1 cellular context compared by ENCODE assay signal in genomic region chr12:94207467-94208432, GRCh38.
TF ChIP-seq lines count a peak whose summit lies in the region.

No MANE protein-coding gene starts in this region.

TF ChIP-seq in GM12878, 131 proteins besides CTCF, POLR2A, EP300 and RAD21 (continued from another document and continues in another):
- TF ChIP-seq, protein P1, sequence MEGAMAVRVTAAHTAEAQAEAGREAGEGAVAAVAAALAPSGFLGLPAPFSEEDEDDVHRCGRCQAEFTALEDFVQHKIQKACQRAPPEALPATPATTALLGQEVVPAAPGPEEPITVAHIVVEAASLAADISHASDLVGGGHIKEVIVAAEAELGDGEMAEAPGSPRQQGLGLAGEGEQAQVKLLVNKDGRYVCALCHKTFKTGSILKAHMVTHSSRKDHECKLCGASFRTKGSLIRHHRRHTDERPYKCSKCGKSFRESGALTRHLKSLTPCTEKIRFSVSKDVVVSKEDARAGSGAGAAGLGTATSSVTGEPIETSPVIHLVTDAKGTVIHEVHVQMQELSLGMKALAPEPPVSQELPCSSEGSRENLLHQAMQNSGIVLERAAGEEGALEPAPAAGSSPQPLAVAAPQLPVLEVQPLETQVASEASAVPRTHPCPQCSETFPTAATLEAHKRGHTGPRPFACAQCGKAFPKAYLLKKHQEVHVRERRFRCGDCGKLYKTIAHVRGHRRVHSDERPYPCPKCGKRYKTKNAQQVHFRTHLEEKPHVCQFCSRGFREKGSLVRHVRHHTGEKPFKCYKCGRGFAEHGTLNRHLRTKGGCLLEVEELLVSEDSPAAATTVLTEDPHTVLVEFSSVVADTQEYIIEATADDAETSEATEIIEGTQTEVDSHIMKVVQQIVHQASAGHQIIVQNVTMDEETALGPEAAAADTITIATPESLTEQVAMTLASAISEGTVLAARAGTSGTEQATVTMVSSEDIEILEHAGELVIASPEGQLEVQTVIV (IDR thresholded peaks at IDR 0.05; ENCODE audit: borderline replicate concordance, partially characterized antibody), result no peak
- TF ChIP-seq CEBPZ (IDR thresholded peaks at IDR 0.05; ENCODE audit: low read depth, low read length) (no peak), MYB (IDR thresholded peaks at IDR 0.05; ENCODE audit: borderline replicate concordance, low read depth, low read length) (no peak), POLR2AphosphoS5 (IDR thresholded peaks at IDR 0.05; ENCODE audit: low read length) (peak; percentile 81; the same call in 1 of the 2 replicates), YY1 (IDR thresholded peaks at IDR 0.05; ENCODE audit: low read depth, low read length) (0 out of 2 replicates have a peak, but pooled peaks have one; percentile 38), ZNF24 (IDR thresholded peaks at IDR 0.05) (no peak), BCL11A (IDR thresholded peaks at IDR 0.05; ENCODE audit: low read depth, low read length) (peak; percentile 60), IKZF1 (conservative IDR thresholded peaks at IDR 0.05) (peak; percentile 81), MTA2 (IDR thresholded peaks at IDR 0.05; ENCODE audit: low read depth) (peak; percentile 78), MEF2A (IDR thresholded peaks at IDR 0.05; ENCODE audit: insufficient read depth, low read depth, low read length) (peak; percentile 99), USF1 (IDR thresholded peaks at IDR 0.05; ENCODE audit: borderline replicate concordance, extremely low read length, insufficient read depth, low read depth, low read length) (no peak), NBN (IDR thresholded peaks at IDR 0.05) (peak; percentile 91), BMI1 (IDR thresholded peaks at IDR 0.05; ENCODE audit: borderline replicate concordance) (no peak), PAX8 (IDR thresholded peaks at IDR 0.05) (no peak; the same call in 1 of the 2 replicates), NFYA (IDR thresholded peaks at IDR 0.05; ENCODE audit: borderline replicate concordance, low read depth, low read length) (no peak), ZBTB40 (IDR thresholded peaks at IDR 0.05; ENCODE audit: borderline replicate concordance) (peak; percentile 31; the same call in 1 of the 2 replicates), CEBPB (IDR thresholded peaks at IDR 0.05; ENCODE audit: borderline replicate concordance in 1 of 2, low read depth in 2 of 2, low read length in 2 of 2) (peak in 1 of 2 experiments; percentile 61; a peak in 2 of 4 replicates), TCF7 (IDR thresholded peaks at IDR 0.05; ENCODE audit: borderline replicate concordance) (peak; percentile 63; the same call in 1 of the 2 replicates), SMARCA5 (IDR thresholded peaks at IDR 0.05) (peak; percentile 39; the same call in 1 of the 2 replicates), SKIL (IDR thresholded peaks at IDR 0.05; ENCODE audit: low read depth, poor library complexity, severe bottlenecking) (peak; percentile 78), WRNIP1 (IDR thresholded peaks at IDR 0.05; ENCODE audit: borderline replicate concordance, low read depth, low read length) (no peak), ZBED1 (IDR thresholded peaks at IDR 0.05; ENCODE audit: borderline replicate concordance) (no peak; the same call in none of the 2 replicates), CREB1 (IDR thresholded peaks at IDR 0.05; ENCODE audit: low read depth) (peak; percentile 88), RELB (IDR thresholded peaks at IDR 0.05; ENCODE audit: low read depth) (peak; percentile 88), MEF2B (IDR thresholded peaks at IDR 0.05; ENCODE audit: partially characterized antibody, poor library complexity, severe bottlenecking) (peak; percentile 96), CHD1 (IDR thresholded peaks at IDR 0.05; ENCODE audit: low read depth, low read length) (no peak)
- TF ChIP-seq, protein P2, sequence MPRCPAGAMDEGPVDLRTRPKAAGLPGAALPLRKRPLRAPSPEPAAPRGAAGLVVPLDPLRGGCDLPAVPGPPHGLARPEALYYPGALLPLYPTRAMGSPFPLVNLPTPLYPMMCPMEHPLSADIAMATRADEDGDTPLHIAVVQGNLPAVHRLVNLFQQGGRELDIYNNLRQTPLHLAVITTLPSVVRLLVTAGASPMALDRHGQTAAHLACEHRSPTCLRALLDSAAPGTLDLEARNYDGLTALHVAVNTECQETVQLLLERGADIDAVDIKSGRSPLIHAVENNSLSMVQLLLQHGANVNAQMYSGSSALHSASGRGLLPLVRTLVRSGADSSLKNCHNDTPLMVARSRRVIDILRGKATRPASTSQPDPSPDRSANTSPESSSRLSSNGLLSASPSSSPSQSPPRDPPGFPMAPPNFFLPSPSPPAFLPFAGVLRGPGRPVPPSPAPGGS (IDR thresholded peaks at IDR 0.05; ENCODE audit: borderline replicate concordance, insufficient read depth, low read depth, low read length, poor library complexity, severe bottlenecking), result peak; percentile 14
- TF ChIP-seq, protein P3, sequence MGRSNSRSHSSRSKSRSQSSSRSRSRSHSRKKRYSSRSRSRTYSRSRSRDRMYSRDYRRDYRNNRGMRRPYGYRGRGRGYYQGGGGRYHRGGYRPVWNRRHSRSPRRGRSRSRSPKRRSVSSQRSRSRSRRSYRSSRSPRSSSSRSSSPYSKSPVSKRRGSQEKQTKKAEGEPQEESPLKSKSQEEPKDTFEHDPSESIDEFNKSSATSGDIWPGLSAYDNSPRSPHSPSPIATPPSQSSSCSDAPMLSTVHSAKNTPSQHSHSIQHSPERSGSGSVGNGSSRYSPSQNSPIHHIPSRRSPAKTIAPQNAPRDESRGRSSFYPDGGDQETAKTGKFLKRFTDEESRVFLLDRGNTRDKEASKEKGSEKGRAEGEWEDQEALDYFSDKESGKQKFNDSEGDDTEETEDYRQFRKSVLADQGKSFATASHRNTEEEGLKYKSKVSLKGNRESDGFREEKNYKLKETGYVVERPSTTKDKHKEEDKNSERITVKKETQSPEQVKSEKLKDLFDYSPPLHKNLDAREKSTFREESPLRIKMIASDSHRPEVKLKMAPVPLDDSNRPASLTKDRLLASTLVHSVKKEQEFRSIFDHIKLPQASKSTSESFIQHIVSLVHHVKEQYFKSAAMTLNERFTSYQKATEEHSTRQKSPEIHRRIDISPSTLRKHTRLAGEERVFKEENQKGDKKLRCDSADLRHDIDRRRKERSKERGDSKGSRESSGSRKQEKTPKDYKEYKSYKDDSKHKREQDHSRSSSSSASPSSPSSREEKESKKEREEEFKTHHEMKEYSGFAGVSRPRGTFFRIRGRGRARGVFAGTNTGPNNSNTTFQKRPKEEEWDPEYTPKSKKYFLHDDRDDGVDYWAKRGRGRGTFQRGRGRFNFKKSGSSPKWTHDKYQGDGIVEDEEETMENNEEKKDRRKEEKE (IDR thresholded peaks at IDR 0.05), result no peak
- TF ChIP-seq, protein P4, sequence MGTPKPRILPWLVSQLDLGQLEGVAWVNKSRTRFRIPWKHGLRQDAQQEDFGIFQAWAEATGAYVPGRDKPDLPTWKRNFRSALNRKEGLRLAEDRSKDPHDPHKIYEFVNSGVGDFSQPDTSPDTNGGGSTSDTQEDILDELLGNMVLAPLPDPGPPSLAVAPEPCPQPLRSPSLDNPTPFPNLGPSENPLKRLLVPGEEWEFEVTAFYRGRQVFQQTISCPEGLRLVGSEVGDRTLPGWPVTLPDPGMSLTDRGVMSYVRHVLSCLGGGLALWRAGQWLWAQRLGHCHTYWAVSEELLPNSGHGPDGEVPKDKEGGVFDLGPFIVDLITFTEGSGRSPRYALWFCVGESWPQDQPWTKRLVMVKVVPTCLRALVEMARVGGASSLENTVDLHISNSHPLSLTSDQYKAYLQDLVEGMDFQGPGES (IDR thresholded peaks at IDR 0.05), result no peak
- TF ChIP-seq, protein P5, sequence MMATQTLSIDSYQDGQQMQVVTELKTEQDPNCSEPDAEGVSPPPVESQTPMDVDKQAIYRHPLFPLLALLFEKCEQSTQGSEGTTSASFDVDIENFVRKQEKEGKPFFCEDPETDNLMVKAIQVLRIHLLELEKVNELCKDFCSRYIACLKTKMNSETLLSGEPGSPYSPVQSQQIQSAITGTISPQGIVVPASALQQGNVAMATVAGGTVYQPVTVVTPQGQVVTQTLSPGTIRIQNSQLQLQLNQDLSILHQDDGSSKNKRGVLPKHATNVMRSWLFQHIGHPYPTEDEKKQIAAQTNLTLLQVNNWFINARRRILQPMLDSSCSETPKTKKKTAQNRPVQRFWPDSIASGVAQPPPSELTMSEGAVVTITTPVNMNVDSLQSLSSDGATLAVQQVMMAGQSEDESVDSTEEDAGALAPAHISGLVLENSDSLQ (IDR thresholded peaks at IDR 0.05), result peak; percentile 93
